ENCODE assay signal across 8 cellular contexts in the genomic region with DNA sequence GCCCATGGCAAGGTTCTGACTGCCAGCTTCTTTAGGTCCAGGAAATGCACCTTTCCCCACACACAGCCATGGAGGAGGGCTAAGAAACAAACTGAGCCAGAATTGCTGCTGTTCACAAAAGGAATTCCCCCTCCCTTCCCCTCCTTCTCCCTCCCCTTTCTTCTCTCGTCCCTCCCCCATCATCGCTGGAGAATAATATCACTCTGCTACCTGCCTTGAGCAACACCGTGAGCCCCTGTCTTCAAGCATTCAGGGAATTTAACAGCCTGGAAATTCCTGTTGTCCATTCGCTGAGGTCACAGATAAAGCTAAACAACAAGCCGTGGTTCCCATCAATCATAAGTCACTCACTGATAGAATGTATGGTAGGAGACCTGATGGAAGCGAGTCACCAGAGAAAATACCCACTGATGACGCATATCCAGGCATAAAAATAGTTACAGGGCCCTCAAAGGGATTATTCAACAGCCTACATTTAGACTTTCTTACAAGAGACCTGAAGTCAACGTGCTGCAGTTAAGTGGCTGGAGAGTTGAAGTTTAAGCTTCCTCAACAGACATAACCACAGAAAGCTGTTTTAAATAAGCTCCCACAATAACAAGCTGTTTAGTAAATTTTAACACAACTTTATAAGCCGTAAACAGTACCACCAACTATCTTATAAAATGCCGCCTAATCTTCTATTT. TPM values are rescaled to one million over a fixed set of nuclear protein-coding genes. Genes with fewer than 3 reads are reported as not detected.
DNase-seq lines count a peak whose midpoint lies in the region; ATAC-seq and TF ChIP-seq lines count a peak whose summit lies in the region.

No MANE protein-coding gene starts in this region.

- no peaks in the 10 kb centered on the region for H3K27me3 Mint-ChIP-seq in CD4-positive, alpha-beta T cell

- no peaks in the 10 kb centered on the region for H3K9me3 ChIP-seq in CD4-positive, alpha-beta T cell (ENCODE audit: control insufficient read depth, low read length)
- H3K9me3 ChIP-seq in gastrocnemius medialis = no peaks in the 10 kb centered on the region

- in situ Hi-C loops in astrocyte of the cerebellum (cut with HindIII; ENCODE audit: low sequenced_read_pairs) (no loop called here), gastrocnemius medialis (cut with MboI; ENCODE audit: low sequenced_read_pairs in 4 of 4) (no loop called here)

- H3K36me3 ChIP-seq in gastrocnemius medialis = no peaks in the 10 kb centered on the region

- no peaks in the 10 kb centered on the region for H3K9me3 Mint-ChIP-seq in CD4-positive, alpha-beta T cell

- H3K4me1 ChIP-seq in gastrocnemius medialis = peaks cover 61 to 71% of the 10 kb centered on the region in 2 donors

- POLR2A ChIA-PET in CD4-positive, alpha-beta T cell (lab: Charles Lee) = interaction anchor here (0.7 to 9.7 kb wide), 24 partner anchors 10 to 72 kb away, joined by 3 to 137 read pairs (median 6); no protein-coding TSS in a partner anchor

- intact Hi-C loops in CD4-positive, alpha-beta T cell (cut with DNase I, micrococcal nuclease) = loop anchor here (1.0 to 10.0 kb wide), 16 partner anchors 13 to 321 kb away; a partner anchor contains a TSS
- intact Hi-C loops in gastrocnemius medialis (cut with DNase I; ENCODE audit: low total_unique reads) = loop anchor here (1.0 to 10.0 kb wide), 5 partner anchors 39 to 191 kb away; a partner anchor contains a TSS

- peaks cover 93% of the 10 kb centered on the region for H3K4me1 Mint-ChIP-seq in CD4-positive, alpha-beta T cell (ENCODE audit: low read depth)

- peak overlapping the region; percentile 91 for H3K27ac Mint-ChIP-seq in CD4-positive, alpha-beta T cell

- peak; percentile 85 for ATAC-seq in CD4-positive, alpha-beta T cell (ENCODE audit: poor library complexity)
- peak; percentile 55 for ATAC-seq in GM19324 (IDR thresholded peaks at IDR 0.05; ENCODE audit: low FRiP score, unreplicated experiment)
- peak; percentile 62 for ATAC-seq in HG03280 (IDR thresholded peaks at IDR 0.05; ENCODE audit: unreplicated experiment)
- ATAC-seq in gastrocnemius medialis = peak; percentile 94 to 97

- TF ChIP-seq POLR2A in gastrocnemius medialis (IDR thresholded peaks at IDR 0.05) (peak; percentile 55 to 80), erythroblast (IDR thresholded peaks at IDR 0.05; ENCODE audit: low read length) (no peak)

- H3K4me3 Mint-ChIP-seq in CD4-positive, alpha-beta T cell = peak overlapping the region; percentile 95

- peak overlapping the region; percentile 25 for H3K4me3 ChIP-seq in astrocyte of the cerebellum (ENCODE audit: low read depth, low read length)
- H3K4me3 ChIP-seq in gastrocnemius medialis = peak overlapping the region; percentile 38 to 54 (median 47)

- TF ChIP-seq CTCF in CD4-positive, alpha-beta T cell (IDR thresholded peaks at IDR 0.05) = no peak
- TF ChIP-seq CTCF in astrocyte of the cerebellum (IDR thresholded peaks at IDR 0.05; ENCODE audit: low read depth, low read length, missing control alignments) (no peak), gastrocnemius medialis (IDR thresholded peaks at IDR 0.05 in 4 of 5, conservative IDR thresholded peaks at IDR 0.05 in 1 of 5) (no peak)

- H3K27ac ChIP-seq in CD4-positive, alpha-beta T cell (ENCODE audit: low read depth, low read length) = peak overlapping the region; percentile 75
- H3K27ac ChIP-seq in gastrocnemius medialis = peak overlapping the region; percentile 81 to 93 (median 84)

- H3K36me3 Mint-ChIP-seq in CD4-positive, alpha-beta T cell (ENCODE audit: low read depth) = peaks cover 28% of the 10 kb centered on the region

- CTCF ChIA-PET in CD4-positive, alpha-beta T cell (lab: Charles Lee) = interaction anchor here (0.9 to 1.9 kb wide), 7 partner anchors 9 to 174 kb away, joined by 3 to 10 read pairs (median 3); no protein-coding TSS in a partner anchor

- no peaks in the 10 kb centered on the region for H3K27me3 ChIP-seq in CD4-positive, alpha-beta T cell (ENCODE audit: control insufficient read depth, insufficient read depth, low read length)
- no peaks in the 10 kb centered on the region for H3K27me3 ChIP-seq in gastrocnemius medialis

- peak in 6 of 10 experiments; percentile 17 to 62 (median 36) for DNase-seq in CD4-positive, alpha-beta T cell
- DNase-seq in SHP77 (lab: John Stamatoyannopoulos, UW) = peak; percentile 81 to 84
- peak; percentile 96 for DNase-seq in astrocyte of the cerebellum (ENCODE audit: low read depth)
- DNase-seq in iPS DF 4.7 (ENCODE audit: extremely low read depth, low spot score) = peak; percentile 30
- peak; percentile 48 to 53 for DNase-seq in gastrocnemius medialis
- no peak for DNase-seq in erythroblast (lab: John Stamatoyannopoulos, UW)

RNA-seq across cellular contexts. Expression of a gene that starts 59.7 kb away (rescaled TPM):
- total RNA-seq in CD4-positive, alpha-beta T cell = 10 to 100 TPM; 48.4 to 48.6 TPM
- total RNA-seq in gastrocnemius medialis = 10 to 100 TPM; 15.9 to 29.4 (median 25.3) TPM

Comparison
In these comparisons a context has a peak if more than half of its experiments do, and no peak if none do; other contexts are left out.
1. DNase-seq: peak in CD4-positive, alpha-beta T cell (6 of 10), SHP77 (2 of 2), astrocyte of the cerebellum (single experiment), iPS DF 4.7 (single experiment) and gastrocnemius medialis (2 of 2); none in erythroblast (0 of 2).
2. Peak in every context shown above with its lines, with median percentiles within 50 percentile points of each other: ATAC-seq.